Comparison of ENCODE assay signal across 1 cellular context in genomic region chr1:100205103-100205502, GRCh38. TPM values are rescaled to one million over a fixed set of nuclear protein-coding genes. Genes with fewer than 3 reads are reported as not detected.
"Had no signal": no experiment of that assay in that cellular context is flagged by ENCODE, and none has a peak within 500 bp of the region (broad histone marks: within the 10 kb centered on the region; RNA-seq: fewer than 3 reads in every experiment).

No MANE protein-coding gene starts in this region.

RNA-seq across cellular contexts. Expression of gene LRRC39, which starts 27.0 kb away (rescaled TPM):
- total RNA-seq: HT1080 had no signal
